In genomic region chr1:234871039-234871709, GRCh38 we compare ENCODE assay signal across 23 cellular contexts.
DNase-seq lines count a peak whose midpoint lies in the region; ATAC-seq and TF ChIP-seq lines count a peak whose summit lies in the region.
"Had no signal": no experiment of that assay in that cellular context is flagged by ENCODE, and none has a peak within 500 bp of the region (broad histone marks: within the 10 kb centered on the region; RNA-seq: fewer than 3 reads in every experiment).

No MANE protein-coding gene starts in this region.

- DNase-seq in left ventricle myocardium inferior = no peak
- no peak for DNase-seq in right cardiac atrium
- no peak for DNase-seq in T-helper 17 cell
- DNase-seq in mesendoderm = no peak
- no peak for DNase-seq in smooth muscle cell (lab: John Stamatoyannopoulos, UW; ENCODE audit: unreplicated experiment)
- no peak for DNase-seq in A673 (ENCODE audit: low spot score)
- DNase-seq in NCI-H2196 treated with DMSO at 0.1 percent for 48 hours (lab: John Stamatoyannopoulos, UW; ENCODE audit: unreplicated experiment) = no peak
- DNase-seq: ACHN; activated CD4-positive, alpha-beta memory T cell treated with anti-CD3 and anti-CD28 coated beads for 36 hours; activated naive CD4-positive, alpha-beta T cell treated with Interleukin-2 at 50 U/mL for 16 hours; central memory CD4-positive, alpha-beta T cell; dorsolateral prefrontal cortex; heart left ventricle; left cardiac atrium; NCI-H1105 treated with DMSO at 0.1 percent for 48 hours; stimulated activated CD4-positive, alpha-beta T cell treated with anti-CD3 and anti-CD28 coated beads, Interleukin-12 subunit alpha, Interleukin-12 subunit beta, amount 100 ng/mL, for 4 hours; T-helper 9 cell; transverse colon had no signal

- peak overlapping the region; percentile 15 for H3K56ac ChIP-seq in mesendoderm (ENCODE audit: low read length)

- no peak overlapping the region for H2AK5ac ChIP-seq in mesendoderm (ENCODE audit: low read length)

- H3K27ac Mint-ChIP-seq in T-helper 17 cell = peak overlapping the region; percentile 77
- no peak overlapping the region for H3K27ac Mint-ChIP-seq in activated T-helper 17 cell treated with anti-CD3 and anti-CD28 coated beads, Interleukin-2, amount 50 U/mL, for 72 hours
- H3K27ac Mint-ChIP-seq: activated CD4-positive, alpha-beta memory T cell treated with anti-CD3 and anti-CD28 coated beads for 36 hours; IgD-negative memory B cell; WTC11 had no signal

- no peaks in the 10 kb centered on the region for H4K20me1 ChIP-seq in smooth muscle cell (ENCODE audit: low read depth)

- H4K8ac ChIP-seq in mesendoderm (ENCODE audit: low read depth, low read length) = no peak overlapping the region

- H3K27me3 Mint-ChIP-seq in T-helper 17 cell = no peaks in the 10 kb centered on the region
- no peaks in the 10 kb centered on the region for H3K27me3 Mint-ChIP-seq in activated T-helper 17 cell treated with anti-CD3 and anti-CD28 coated beads, Interleukin-2, amount 50 U/mL, for 72 hours
- H3K27me3 Mint-ChIP-seq: activated CD4-positive, alpha-beta memory T cell treated with anti-CD3 and anti-CD28 coated beads for 36 hours; IgD-negative memory B cell had no signal

- no peak overlapping the region for H3K18ac ChIP-seq in mesendoderm (ENCODE audit: low read length)

- no peak overlapping the region for H3K23ac ChIP-seq in mesendoderm (ENCODE audit: low read length)

- ATAC-seq in right cardiac atrium (no peak), T-helper 17 cell (no peak)
- no peak for ATAC-seq in activated T-helper 17 cell treated with anti-CD3 and anti-CD28 coated beads, Interleukin-2, amount 50 U/mL, for 72 hours (replicated peaks)
- ATAC-seq: left cardiac atrium, WTC11 had no signal

- no peak overlapping the region for H4K5ac ChIP-seq in mesendoderm (ENCODE audit: low read length)

- H3K9me3 ChIP-seq in left ventricle myocardium inferior (replicated peaks) (no peaks in the 10 kb centered on the region), right cardiac atrium (ENCODE audit: control insufficient read depth, low read length) (no peaks in the 10 kb centered on the region), T-helper 17 cell (ENCODE audit: control insufficient read depth, low read length, poor library complexity, severe bottlenecking) (no peaks in the 10 kb centered on the region), smooth muscle cell (replicated peaks; ENCODE audit: low read depth) (no peaks in the 10 kb centered on the region), A673 (ENCODE audit: low read depth, low read length, poor library complexity, severe bottlenecking) (no peaks in the 10 kb centered on the region)
- H3K9me3 ChIP-seq: heart left ventricle, transverse colon had no signal

- H3F3A ChIP-seq in smooth muscle cell (ENCODE audit: low read depth) = no peaks in the 10 kb centered on the region

- no peak overlapping the region for H2AFZ ChIP-seq in smooth muscle cell (ENCODE audit: low read depth)
- H2AFZ ChIP-seq: GM23248 had no signal

- no peak overlapping the region for H2BK120ac ChIP-seq in mesendoderm (ENCODE audit: low read depth, low read length)

- H3K36me3 Mint-ChIP-seq in T-helper 17 cell (ENCODE audit: low read depth) = no peaks in the 10 kb centered on the region
- H3K36me3 Mint-ChIP-seq in activated T-helper 17 cell treated with anti-CD3 and anti-CD28 coated beads, Interleukin-2, amount 50 U/mL, for 72 hours (ENCODE audit: low read depth) = no peaks in the 10 kb centered on the region
- H3K36me3 Mint-ChIP-seq: activated CD4-positive, alpha-beta memory T cell treated with anti-CD3 and anti-CD28 coated beads for 36 hours; IgD-negative memory B cell; WTC11 had no signal

- H2BK5ac ChIP-seq in mesendoderm (ENCODE audit: low read length) = no peak overlapping the region

- H3K27me3 ChIP-seq in left ventricle myocardium inferior (ENCODE audit: low read depth) (no peaks in the 10 kb centered on the region), right cardiac atrium (ENCODE audit: control insufficient read depth, insufficient read depth) (no peaks in the 10 kb centered on the region), mesendoderm (ENCODE audit: insufficient read depth, low read length, poor library complexity) (no peaks in the 10 kb centered on the region), smooth muscle cell (ENCODE audit: low read depth) (no peaks in the 10 kb centered on the region), A673 (replicated peaks; ENCODE audit: insufficient read depth, low read depth, low read length, poor library complexity) (no peaks in the 10 kb centered on the region)
- H3K27me3 ChIP-seq: dorsolateral prefrontal cortex, heart left ventricle, transverse colon had no signal

- POLR2A ChIA-PET in A673 (lab: Charles Lee; ENCODE audit: low non-redundant PET) = no interaction called here

- no peaks in the 10 kb centered on the region for H3K36me3 ChIP-seq in left ventricle myocardium inferior
- no peaks in the 10 kb centered on the region for H3K36me3 ChIP-seq in mesendoderm (ENCODE audit: control insufficient read depth, insufficient read depth, low read length)
- H3K36me3 ChIP-seq in smooth muscle cell (ENCODE audit: low read depth) = no peaks in the 10 kb centered on the region
- H3K36me3 ChIP-seq in A673 (ENCODE audit: insufficient read depth, low read length, poor library complexity, severe bottlenecking) = no peaks in the 10 kb centered on the region
- H3K36me3 ChIP-seq: heart left ventricle, transverse colon had no signal

- TF ChIP-seq CTCF in left ventricle myocardium inferior (IDR thresholded peaks at IDR 0.05; ENCODE audit: borderline replicate concordance) (no peak), smooth muscle cell (IDR thresholded peaks at IDR 0.05; ENCODE audit: borderline replicate concordance, insufficient read depth, poor library complexity, severe bottlenecking) (no peak), A673 (conservative IDR thresholded peaks at IDR 0.05; ENCODE audit: low read depth, low read length) (no peak)

- no peak overlapping the region for H3K9ac ChIP-seq in mesendoderm (ENCODE audit: low read length)
- no peak overlapping the region for H3K9ac ChIP-seq in smooth muscle cell (ENCODE audit: low read depth)
- H3K9ac ChIP-seq: GM23248 had no signal

- no peak overlapping the region for H3K4me3 Mint-ChIP-seq in T-helper 17 cell
- no peak overlapping the region for H3K4me3 Mint-ChIP-seq in activated T-helper 17 cell treated with anti-CD3 and anti-CD28 coated beads, Interleukin-2, amount 50 U/mL, for 72 hours
- H3K4me3 Mint-ChIP-seq: activated CD4-positive, alpha-beta memory T cell treated with anti-CD3 and anti-CD28 coated beads for 36 hours; IgD-negative memory B cell; WTC11 had no signal

- CTCF ChIA-PET in A673 (lab: Charles Lee) = no interaction called here

- H3K4me3 ChIP-seq in left ventricle myocardium inferior (no peak overlapping the region), right cardiac atrium (ENCODE audit: low read length) (no peak overlapping the region), mesendoderm (ENCODE audit: low read length) (no peak overlapping the region), smooth muscle cell (no peak overlapping the region), A673 (ENCODE audit: low read depth, low read length, poor library complexity, severe bottlenecking) (no peak overlapping the region)
- H3K4me3 ChIP-seq: dorsolateral prefrontal cortex, GM23248, heart left ventricle, transverse colon had no signal

- no peaks in the 10 kb centered on the region for H3K9me3 Mint-ChIP-seq in activated T-helper 17 cell treated with anti-CD3 and anti-CD28 coated beads, Interleukin-2, amount 50 U/mL, for 72 hours
- H3K9me3 Mint-ChIP-seq: IgD-negative memory B cell, WTC11 had no signal

- intact Hi-C loops in left ventricle myocardium inferior (cut with micrococcal nuclease) (no loop called here), right cardiac atrium (cut with DNase I) (no loop called here), A673 (cut with micrococcal nuclease; ENCODE audit: unreplicated experiment) (no loop called here)

- no peaks in the 10 kb centered on the region for H3K79me1 ChIP-seq in mesendoderm (ENCODE audit: low read length)

- H3K4ac ChIP-seq in mesendoderm (ENCODE audit: low read depth, low read length) = no peak overlapping the region

- WGBS in right cardiac atrium = 86% methylated on average over 10 of the region's 10 CpGs
- WGBS in mesendoderm (ENCODE audit: extremely low coverage, insufficient coverage, low lambda C conversion rate) = no CpG with 5 or more reads among the region's 10 CpGs
- WGBS in smooth muscle cell (ENCODE audit: low lambda C conversion rate) = 77% methylated on average over 10 of the region's 10 CpGs

- H3K79me2 ChIP-seq in mesendoderm (ENCODE audit: control insufficient read depth, insufficient read depth, low read length) = no peaks in the 10 kb centered on the region
- H3K79me2 ChIP-seq in smooth muscle cell (ENCODE audit: low read depth) = no peaks in the 10 kb centered on the region

- no TSS peak for BruUV-seq in A673 (replicated peaks; lab: Mats Ljungman, UMichigan)

- H3K27ac ChIP-seq in left ventricle myocardium inferior (replicated peaks) (peak overlapping the region; percentile 43), right cardiac atrium (ENCODE audit: low read length) (no peak overlapping the region), mesendoderm (ENCODE audit: low read depth, low read length) (no peak overlapping the region), smooth muscle cell (ENCODE audit: low read depth) (peak overlapping the region; percentile 60), A673 (ENCODE audit: low read depth, low read length, poor library complexity, severe bottlenecking) (no peak overlapping the region)
- H3K27ac ChIP-seq: C4-2B, dorsolateral prefrontal cortex, GM23248, transverse colon had no signal

- H3K4me2 ChIP-seq in mesendoderm (ENCODE audit: low read length) (no peak overlapping the region), smooth muscle cell (no peak overlapping the region)

- H2BK15ac ChIP-seq in mesendoderm (replicated peaks; ENCODE audit: low read depth) = no peak overlapping the region

- H3K4me1 ChIP-seq in left ventricle myocardium inferior = peaks cover 56% of the 10 kb centered on the region
- peaks cover 20% of the 10 kb centered on the region for H3K4me1 ChIP-seq in right cardiac atrium (ENCODE audit: control insufficient read depth, insufficient read depth, low read length)
- H3K4me1 ChIP-seq in mesendoderm (ENCODE audit: control insufficient read depth, low read depth, low read length) = no peaks in the 10 kb centered on the region
- no peaks in the 10 kb centered on the region for H3K4me1 ChIP-seq in smooth muscle cell (ENCODE audit: low read depth)
- H3K4me1 ChIP-seq in A673 (ENCODE audit: insufficient read depth, low read length, poor library complexity, severe bottlenecking) = no peaks in the 10 kb centered on the region

- H3K4me1 Mint-ChIP-seq in T-helper 17 cell = peaks cover 20% of the 10 kb centered on the region
- peaks cover 24% of the 10 kb centered on the region for H3K4me1 Mint-ChIP-seq in activated T-helper 17 cell treated with anti-CD3 and anti-CD28 coated beads, Interleukin-2, amount 50 U/mL, for 72 hours
- H3K4me1 Mint-ChIP-seq: WTC11 had no signal

Comparison
In these comparisons a context has a peak if more than half of its experiments do, and no peak if none do; other contexts are left out.
1. H3K27ac ChIP-seq: peak in left ventricle myocardium inferior (single experiment) and smooth muscle cell (single experiment); none in right cardiac atrium (single experiment), mesendoderm (single experiment) and A673 (single experiment).